In the genomic region with DNA sequence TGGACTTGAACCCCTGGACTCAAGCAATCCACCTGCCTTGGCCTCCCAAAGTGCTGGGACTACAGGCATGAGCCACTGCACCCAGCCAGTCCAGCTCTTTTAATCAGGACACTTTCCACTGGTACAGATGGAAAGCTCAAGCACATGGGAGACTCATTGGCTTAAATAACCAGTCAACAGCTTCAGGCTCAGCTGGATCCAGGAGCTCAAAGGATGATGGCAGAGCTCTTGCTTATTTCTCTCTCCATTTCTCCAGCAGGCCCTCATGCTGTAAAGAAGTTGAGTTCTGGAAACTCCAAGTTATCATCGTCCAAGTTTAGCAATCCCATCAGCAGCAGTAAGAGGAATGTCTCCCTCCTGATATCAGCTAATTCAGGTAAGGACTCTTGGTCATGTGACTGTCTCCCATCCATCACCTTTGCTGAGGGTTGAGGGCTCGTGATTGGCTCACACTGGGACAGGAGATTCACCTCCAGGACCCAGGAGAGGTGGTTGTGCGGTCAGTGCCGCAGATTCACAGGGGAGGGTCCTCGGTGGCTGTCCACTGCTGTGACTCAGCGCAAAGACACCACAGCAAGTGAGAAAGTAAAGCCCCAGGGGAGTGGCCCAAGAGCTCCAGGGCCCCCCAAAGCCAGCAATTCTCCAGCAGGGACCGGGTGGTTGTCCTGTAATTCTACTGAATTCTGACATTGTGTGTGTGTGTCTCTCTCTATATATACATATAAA, we compare ENCODE assay signal across 20 cellular contexts. TPM values are rescaled to one million over a fixed set of nuclear protein-coding genes. Genes with fewer than 3 reads are reported as not detected.
DNase-seq lines count a peak whose midpoint lies in the region; ATAC-seq, FAIRE-seq and TF ChIP-seq lines count a peak whose summit lies in the region.
"Had no signal": no experiment of that assay in that cellular context is flagged by ENCODE, and none has a peak within 500 bp of the region (broad histone marks: within the 10 kb centered on the region; RNA-seq: fewer than 3 reads in every experiment).

No MANE protein-coding gene starts in this region.

- no peak overlapping the region for H3K9ac ChIP-seq in SK-N-SH
- H3K9ac ChIP-seq in H1 (replicated peaks in 1 of 4; ENCODE audit: extremely low read depth in 1 of 4, low read depth in 3 of 4, low read length in 3 of 4): no peak overlapping the region
- H3K9ac ChIP-seq in neural progenitor cell: no peak overlapping the region
- H3K9ac ChIP-seq: BLaER1 had no signal

- POLR2A ChIA-PET in SK-N-SH (lab: Yijun Ruan, JAX) (no interaction called here), H1 (lab: Charles Lee; ENCODE audit: partially characterized antibody) (interaction anchor here (0.7 to 3.3 kb wide), 5 partner anchors 8 to 116 kb away, joined by 3 to 14 read pairs (median 4); partner anchors contain the start of gene ELAVL1)

- ATAC-seq in SK-N-SH treated with all-trans-retinoic acid at 6 μM for 48 hours: no peak
- ATAC-seq: GM12878 had no signal

- FAIRE-seq in H1 (lab: Jason Lieb, UNC): no peak
- FAIRE-seq: GM12878, GM19239, H54 had no signal

- H3K18ac ChIP-seq in H1 (ENCODE audit: extremely low read depth, low read length): no peak overlapping the region

- H3K23ac ChIP-seq in H1 (ENCODE audit: insufficient read length): no peak overlapping the region

- H2AFZ ChIP-seq in SK-N-SH (ENCODE audit: low read depth) (no peak overlapping the region), H1 (ENCODE audit: low read length) (no peak overlapping the region), neural progenitor cell (replicated peaks) (no peak overlapping the region)

- H3K27me3 ChIP-seq in SK-N-SH (ENCODE audit: insufficient read depth): no peaks in the 10 kb centered on the region
- H3K27me3 ChIP-seq in H7 (ENCODE audit: control insufficient read depth, insufficient read depth, low read length): no peaks in the 10 kb centered on the region
- H3K27me3 ChIP-seq in H1 (replicated peaks in 1 of 4; ENCODE audit: control insufficient read depth in 3 of 4, extremely low read depth in 1 of 4, insufficient read depth in 3 of 4, low read length in 3 of 4): no peaks in the 10 kb centered on the region
- no peaks in the 10 kb centered on the region for H3K27me3 ChIP-seq in neural progenitor cell
- H3K27me3 ChIP-seq: BLaER1 had no signal

- no peak overlapping the region for H2BK20ac ChIP-seq in H1 (ENCODE audit: low read length)

- H2BK15ac ChIP-seq in H1 (ENCODE audit: low read length): no peak overlapping the region

- H3K79me1 ChIP-seq in H1 (ENCODE audit: low read depth, low read length): no peaks in the 10 kb centered on the region

- no peak overlapping the region for H3K56ac ChIP-seq in H1 (replicated peaks; ENCODE audit: insufficient read length, low read depth, low read length)

- no peak overlapping the region for H2BK120ac ChIP-seq in H1 (replicated peaks; ENCODE audit: low read depth, low read length)

- H2BK12ac ChIP-seq in H1 (ENCODE audit: low read depth, low read length): no peak overlapping the region

- TF ChIP-seq EP300 in SK-N-SH (IDR thresholded peaks at IDR 0.05; ENCODE audit: borderline replicate concordance in 1 of 2, low read depth in 1 of 2, low read length in 1 of 2) (no peak), H1 (IDR thresholded peaks at IDR 0.05; ENCODE audit: borderline replicate concordance in 1 of 2, low read depth in 2 of 2, low read length in 2 of 2) (no peak)

- H3K36me3 ChIP-seq in SK-N-SH (replicated peaks in 1 of 2; ENCODE audit: control insufficient read depth in 1 of 2, insufficient read depth in 2 of 2, low read length in 1 of 2) (no peaks in the 10 kb centered on the region), H7 (replicated peaks; ENCODE audit: control insufficient read depth, insufficient read depth, low read length) (no peaks in the 10 kb centered on the region), H1 (ENCODE audit: control insufficient read depth in 2 of 4, insufficient read depth in 4 of 4, low read length in 3 of 4) (no peaks in the 10 kb centered on the region), neural progenitor cell (no peaks in the 10 kb centered on the region)
- H3K36me3 ChIP-seq: BLaER1 had no signal

- no peaks in the 10 kb centered on the region for H3K23me2 ChIP-seq in H1 (ENCODE audit: low read depth, low read length)

- no peak overlapping the region for H3K4me3 Mint-ChIP-seq in neural progenitor cell
- H3K4me3 Mint-ChIP-seq: CD14-positive monocyte; CD4-positive, alpha-beta memory T cell had no signal

- TF ChIP-seq CTCF in SK-N-SH (IDR thresholded peaks at IDR 0.05) (no peak), NB4 (IDR thresholded peaks at IDR 0.05; ENCODE audit: low read depth, low read length) (no peak), H1 (IDR thresholded peaks at IDR 0.05; ENCODE audit: control extremely low read depth in 1 of 3, insufficient read depth in 1 of 3, low read depth in 1 of 3, low read length in 3 of 3) (no peak), neural progenitor cell (IDR thresholded peaks at IDR 0.05) (no peak)

- H4K5ac ChIP-seq in H1 (ENCODE audit: insufficient read length, low read depth, low read length): no peak overlapping the region

- no peak overlapping the region for H3K27ac Mint-ChIP-seq in neural progenitor cell
- H3K27ac Mint-ChIP-seq: CD14-positive monocyte had no signal

- H3K4me1 Mint-ChIP-seq in neural progenitor cell: peaks cover 5% of the 10 kb centered on the region
- H3K4me1 Mint-ChIP-seq: CD4-positive, alpha-beta memory T cell had no signal

- H3K79me2 ChIP-seq in SK-N-SH (ENCODE audit: insufficient read depth) (no peaks in the 10 kb centered on the region), H1 (ENCODE audit: control insufficient read depth in 1 of 2, insufficient read depth in 2 of 2, low read length in 2 of 2) (no peaks in the 10 kb centered on the region), neural progenitor cell (ENCODE audit: low read depth) (no peaks in the 10 kb centered on the region)

- H4K91ac ChIP-seq in H1 (replicated peaks; ENCODE audit: insufficient read length, low read length): no peak overlapping the region

- H3K14ac ChIP-seq in H1 (ENCODE audit: insufficient read length): no peak overlapping the region

- H3K27me3 Mint-ChIP-seq in neural progenitor cell (ENCODE audit: insufficient read depth, low read depth): peaks cover 2% of the 10 kb centered on the region
- H3K27me3 Mint-ChIP-seq: CD4-positive, alpha-beta memory T cell had no signal

- no peak overlapping the region for H3K4me3 ChIP-seq in SK-N-SH (ENCODE audit: low read depth in 2 of 2, low read length in 1 of 2)
- H3K4me3 ChIP-seq in H7 (ENCODE audit: insufficient read depth, low read depth, low read length): no peak overlapping the region
- H3K4me3 ChIP-seq in NB4 (ENCODE audit: low read depth, low read length): no peak overlapping the region
- no peak overlapping the region for H3K4me3 ChIP-seq in H1 (ENCODE audit: extremely low read depth in 1 of 4, insufficient read depth in 2 of 4, low read depth in 3 of 4, low read length in 4 of 4)
- no peak overlapping the region for H3K4me3 ChIP-seq in neural progenitor cell
- H3K4me3 ChIP-seq: BLaER1, GM12878 had no signal

- no peaks in the 10 kb centered on the region for H3K9me2 ChIP-seq in SK-N-SH

- TF ChIP-seq POLR2A in NB4 (IDR thresholded peaks at IDR 0.05; ENCODE audit: extremely low read depth, insufficient read length) (no peak), H1 (IDR thresholded peaks at IDR 0.05; ENCODE audit: control extremely low read depth in 1 of 2, low read depth in 2 of 2, low read length in 2 of 2) (no peak)

- TF ChIP-seq RAD21 in SK-N-SH (IDR thresholded peaks at IDR 0.05; ENCODE audit: low read length) (no peak), H1 (IDR thresholded peaks at IDR 0.05 in 1 of 2, conservative IDR thresholded peaks at IDR 0.05 in 1 of 2; ENCODE audit: low read depth in 2 of 2, low read length in 2 of 2) (no peak)

- no peak overlapping the region; the same call in 1 of the 2 replicates for H2AK5ac ChIP-seq in H1 (ENCODE audit: low read depth, low read length)

- H3K4me2 ChIP-seq in SK-N-SH: no peak overlapping the region
- no peak overlapping the region for H3K4me2 ChIP-seq in H1 (ENCODE audit: insufficient read depth in 1 of 2, low read depth in 2 of 2, low read length in 2 of 2)
- H3K4me2 ChIP-seq in neural progenitor cell: no peak overlapping the region
- H3K4me2 ChIP-seq: BLaER1 had no signal

- no peaks in the 10 kb centered on the region for H3K36me3 Mint-ChIP-seq in neural progenitor cell
- H3K36me3 Mint-ChIP-seq: CD14-positive monocyte; CD4-positive, alpha-beta memory T cell had no signal

- 56% methylated on average over 7 of the region's 7 CpGs for WGBS in SK-N-SH (ENCODE audit: low lambda C conversion rate)
- 83% methylated on average over 7 of the region's 7 CpGs; no CpG with 5 or more reads in 1 of the 2 experiments for WGBS in H1 (ENCODE audit: extremely low coverage in 1 of 2, insufficient coverage in 1 of 2, insufficient read length in 1 of 2, insufficient replicate concordance in 2 of 2, low coverage in 1 of 2, low lambda C conversion rate in 2 of 2, missing lambda C conversion rate in 1 of 2), 2 experiments

- H3K4me1 ChIP-seq in SK-N-SH (ENCODE audit: control insufficient read depth in 1 of 2, insufficient read depth in 2 of 2, low read depth in 1 of 2, low read length in 1 of 2): no peaks in the 10 kb centered on the region
- peaks cover 0 to 10% (median 4%) of the 10 kb centered on the region in 4 experiments; a peak in 3 of 7 replicates for H3K4me1 ChIP-seq in H1 (replicated peaks in 1 of 4; ENCODE audit: control insufficient read depth in 3 of 4, insufficient read depth in 4 of 4, low read length in 3 of 4)
- peaks cover 17% of the 10 kb centered on the region for H3K4me1 ChIP-seq in neural progenitor cell

- H4K20me1 ChIP-seq in SK-N-SH (ENCODE audit: insufficient read depth): no peaks in the 10 kb centered on the region
- H4K20me1 ChIP-seq in H1 (replicated peaks in 1 of 2; ENCODE audit: control insufficient read depth in 1 of 2, insufficient read depth in 2 of 2, low read length in 2 of 2): no peaks in the 10 kb centered on the region
- H4K20me1 ChIP-seq in neural progenitor cell (ENCODE audit: low read depth): no peaks in the 10 kb centered on the region
- H4K20me1 ChIP-seq: BLaER1 had no signal

- peak; percentile 18 for DNase-seq in SK-N-SH
- DNase-seq in H7: peak; percentile 27
- peak; percentile 45 for DNase-seq in NB4 (ENCODE audit: low read depth)
- no peak for DNase-seq in H1 (ENCODE audit: low read depth in 1 of 2, low spot score in 2 of 2)
- no peak for DNase-seq in HK-2 (ENCODE audit: unreplicated experiment)
- no peak for DNase-seq in activated T-cell treated with anti-CD3 and anti-CD28 coated beads, Interleukin-2, amount 50 U/mL, for 48 hours
- no peak for DNase-seq in neural progenitor cell (ENCODE audit: low spot score)
- DNase-seq: 8988T; CD4-positive, alpha-beta memory T cell; DMS79 treated with DMSO at 0.1 percent for 48 hours; KBM-7 had no signal

- no peak overlapping the region for H3K4ac ChIP-seq in H1 (replicated peaks; ENCODE audit: insufficient read length, low read depth, low read length)

- no peaks in the 10 kb centered on the region for H3K9me3 Mint-ChIP-seq in neural progenitor cell
- H3K9me3 Mint-ChIP-seq: CD14-positive monocyte had no signal

- H3F3A ChIP-seq in SK-N-SH (replicated peaks; ENCODE audit: insufficient read depth) (no peaks in the 10 kb centered on the region), neural progenitor cell (ENCODE audit: low read depth) (peaks cover 28% of the 10 kb centered on the region)

- no peak overlapping the region for H2BK5ac ChIP-seq in H1 (ENCODE audit: low read depth, low read length)

- CTCF ChIA-PET in SK-N-SH (lab: Yijun Ruan, JAX) (no interaction called here), H1 (lab: Charles Lee; ENCODE audit: partially characterized antibody) (interaction anchor here (0.6 to 4.8 kb wide), 7 partner anchors 11 to 122 kb away, joined by 3 to 39 read pairs (median 4); no protein-coding TSS in a partner anchor)

- no peak overlapping the region; the same call in 1 of the 2 replicates for H4K8ac ChIP-seq in H1 (ENCODE audit: extremely low read depth, insufficient read depth, low read length)

- H3K9me3 ChIP-seq in SK-N-SH (no peaks in the 10 kb centered on the region), H1 (ENCODE audit: insufficient read depth in 2 of 2, low read depth in 1 of 2, low read length in 1 of 2) (no peaks in the 10 kb centered on the region), neural progenitor cell (ENCODE audit: low read depth) (no peaks in the 10 kb centered on the region)
- H3K9me3 ChIP-seq: BLaER1 had no signal

- no peak overlapping the region for H3K27ac ChIP-seq in SK-N-SH (ENCODE audit: low read depth in 2 of 2, low read length in 1 of 2)
- no peak overlapping the region for H3K27ac ChIP-seq in H1 (ENCODE audit: low read depth, low read length)
- no peak overlapping the region for H3K27ac ChIP-seq in neural progenitor cell
- H3K27ac ChIP-seq: BLaER1 had no signal

RNA-seq across cellular contexts. Expression of gene CCL25, which starts 5.1 kb away (rescaled TPM):
- polyA plus RNA-seq in SK-N-SH (2012; rRNA removed): not detected in 2 replicates
- 0.05 TPM in 1 of 2 replicates, not detected in the other for polyA plus RNA-seq in SK-N-SH (2012; cell fraction: cytosol; rRNA removed)
- polyA plus RNA-seq in SK-N-SH (2012; cell fraction: nucleus; rRNA removed): 0.29 and 0.31 TPM in 2 replicates
- 1.9 TPM in 1 of 2 replicates, not detected in the other for total RNA-seq in H7 (2014; rRNA removed; shearing (Covaris generic))
- not detected in 2 replicates for total RNA-seq in H1 (2021; fragmentation: NEBNext Ultra II Directional; extraction: Animal tissue kit (Norgen Biotek cat#: 25700))
- polyA plus RNA-seq in H1 (2011; rRNA removed): 0.46 and 0.59 TPM in 2 replicates
- polyA plus RNA-seq in H1 (2011; cell fraction: cytosol; rRNA removed): 0.31 TPM
- 0.41 TPM for polyA plus RNA-seq in H1 (2011; cell fraction: nucleus; rRNA removed)
- 0.52 to 1.3 TPM (median 0.64 TPM) in 4 replicates for polyA plus RNA-seq in H1 (2012, experiment 1 of 2)
- polyA plus RNA-seq in H1 (2012, experiment 2 of 2): 0.59 TPM
- 0.53 TPM for polyA plus RNA-seq in H1 (2013, experiment 1 of 2)
- 0.70 TPM for polyA plus RNA-seq in H1 (2013, experiment 2 of 2)
- polyA minus RNA-seq in H1 (2011; rRNA and poly(A)+ RNA removed): not detected in 2 replicates
- not detected for polyA minus RNA-seq in H1 (2011; cell fraction: cytosol; rRNA and poly(A)+ RNA removed)
- polyA minus RNA-seq in H1 (2011; cell fraction: nucleus; rRNA and poly(A)+ RNA removed): not detected
- 1.2 TPM in 1 of 2 replicates, not detected in the other for total RNA-seq in neural progenitor cell (ENCODE audit: low replicate concordance)
- total RNA-seq: A673; CD4-positive, alpha-beta memory T cell; HT-29 had no signal
- polyA plus RNA-seq: AG04450; CD14-positive monocyte; CD4-positive, alpha-beta memory T cell had no signal

RNA-seq across cellular contexts. Expression of gene ELAVL1, which starts 52.3 kb away (rescaled TPM):
- polyA plus RNA-seq in SK-N-SH (2012; rRNA removed): 41.7 and 49.6 TPM in 2 replicates
- polyA plus RNA-seq in SK-N-SH (2012; cell fraction: cytosol; rRNA removed): 53.5 and 64.4 TPM in 2 replicates
- polyA plus RNA-seq in SK-N-SH (2012; cell fraction: nucleus; rRNA removed): 36.8 and 42.3 TPM in 2 replicates
- 85.4 and 86.8 TPM in 2 replicates for total RNA-seq in H7 (2014; rRNA removed; shearing (Covaris generic))
- 163 and 167 TPM in 2 replicates for total RNA-seq in H1 (2021; fragmentation: NEBNext Ultra II Directional; extraction: Animal tissue kit (Norgen Biotek cat#: 25700))
- 56.7 and 65.2 TPM in 2 replicates for polyA plus RNA-seq in H1 (2011; rRNA removed)
- 74.2 TPM for polyA plus RNA-seq in H1 (2011; cell fraction: cytosol; rRNA removed)
- 70.1 TPM for polyA plus RNA-seq in H1 (2011; cell fraction: nucleus; rRNA removed)
- polyA plus RNA-seq in H1 (2012, experiment 1 of 2): 111 to 115 TPM (median 113 TPM) in 4 replicates
- polyA plus RNA-seq in H1 (2012, experiment 2 of 2): 69.3 TPM
- 71.2 TPM for polyA plus RNA-seq in H1 (2013, experiment 1 of 2)
- polyA plus RNA-seq in H1 (2013, experiment 2 of 2): 73.0 TPM
- 85.2 and 94.8 TPM in 2 replicates for polyA minus RNA-seq in H1 (2011; rRNA and poly(A)+ RNA removed)
- polyA minus RNA-seq in H1 (2011; cell fraction: cytosol; rRNA and poly(A)+ RNA removed): 70.8 TPM
- polyA minus RNA-seq in H1 (2011; cell fraction: nucleus; rRNA and poly(A)+ RNA removed): 18.9 TPM
- 108 TPM in 2 replicates for total RNA-seq in neural progenitor cell (ENCODE audit: low replicate concordance)

Comparison
In these comparisons a context has a peak if more than half of its experiments do, and no peak if none do; other contexts are left out.
1. DNase-seq: peak in SK-N-SH (single experiment), H7 (single experiment) and NB4 (single experiment); none in H1 (0 of 2), HK-2 (single experiment), activated T-cell treated with anti-CD3 and anti-CD28 coated beads, Interleukin-2, amount 50 U/mL, for 48 hours (0 of 2) and neural progenitor cell (single experiment).
2. Of the 17 proteins assayed by ChIP-seq in both H1 and SK-N-SH: peak only in H1: USF2; only in SK-N-SH: none; in both: none; in neither: 16.